In the genomic region with DNA sequence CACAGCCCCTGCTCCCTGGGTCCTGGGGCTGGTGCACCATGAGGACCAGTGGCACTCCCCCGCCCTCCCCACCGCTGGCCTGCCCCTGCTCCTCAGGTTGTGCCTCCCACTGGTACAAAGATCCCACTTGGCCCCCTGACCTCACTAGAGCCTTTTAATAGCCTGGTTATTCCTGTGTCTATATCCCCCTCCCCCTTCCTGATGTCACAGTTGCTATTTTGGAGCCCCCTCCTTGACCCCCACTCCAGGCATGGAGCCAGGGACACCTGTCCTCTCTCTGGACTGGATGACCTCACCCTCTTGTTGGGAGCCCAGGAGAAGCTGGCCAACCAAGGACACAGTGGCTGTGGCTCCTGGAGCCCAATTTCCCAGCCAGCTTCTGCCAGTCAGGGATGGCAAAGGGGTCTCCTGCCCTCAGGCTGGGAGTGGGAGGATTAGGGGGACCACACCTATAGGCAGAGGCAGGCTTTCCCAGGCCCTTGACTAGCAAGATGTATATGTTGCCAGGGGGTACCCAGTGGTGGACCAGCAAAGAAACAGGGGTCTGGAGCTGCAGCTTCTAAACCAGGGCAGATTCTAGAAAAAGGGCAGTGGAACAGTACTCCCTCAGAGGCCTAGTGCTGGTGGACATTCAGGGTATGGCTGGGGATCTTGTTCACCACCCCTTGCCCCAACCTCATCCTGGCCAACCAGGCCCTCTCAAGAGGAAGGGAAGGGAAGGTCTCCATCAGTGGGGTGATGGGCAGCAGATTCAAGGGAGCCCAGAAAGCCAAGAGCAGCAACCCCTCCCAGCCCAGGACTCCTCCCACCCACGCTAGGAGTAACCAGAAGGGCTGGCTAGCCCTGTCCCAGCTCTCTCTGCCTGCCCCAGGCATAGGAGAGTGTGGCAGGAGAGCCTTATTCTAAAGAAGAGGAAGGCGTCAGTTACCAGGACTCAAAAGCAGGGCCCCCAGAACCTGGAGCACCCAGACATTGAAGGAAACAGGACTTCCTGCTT, we compare ENCODE assay signal across 1 cellular context.
TF ChIP-seq lines count a peak whose summit lies in the region.

No MANE protein-coding gene starts in this region.

TF ChIP-seq in HepG2, 621 proteins besides CTCF, POLR2A, EP300 and RAD21 (continued from another document):
- TF ChIP-seq PATZ1 (CRISPR knock-in tag; IDR thresholded peaks at IDR 0.05): peak; percentile 81
- TF ChIP-seq, protein P1, sequence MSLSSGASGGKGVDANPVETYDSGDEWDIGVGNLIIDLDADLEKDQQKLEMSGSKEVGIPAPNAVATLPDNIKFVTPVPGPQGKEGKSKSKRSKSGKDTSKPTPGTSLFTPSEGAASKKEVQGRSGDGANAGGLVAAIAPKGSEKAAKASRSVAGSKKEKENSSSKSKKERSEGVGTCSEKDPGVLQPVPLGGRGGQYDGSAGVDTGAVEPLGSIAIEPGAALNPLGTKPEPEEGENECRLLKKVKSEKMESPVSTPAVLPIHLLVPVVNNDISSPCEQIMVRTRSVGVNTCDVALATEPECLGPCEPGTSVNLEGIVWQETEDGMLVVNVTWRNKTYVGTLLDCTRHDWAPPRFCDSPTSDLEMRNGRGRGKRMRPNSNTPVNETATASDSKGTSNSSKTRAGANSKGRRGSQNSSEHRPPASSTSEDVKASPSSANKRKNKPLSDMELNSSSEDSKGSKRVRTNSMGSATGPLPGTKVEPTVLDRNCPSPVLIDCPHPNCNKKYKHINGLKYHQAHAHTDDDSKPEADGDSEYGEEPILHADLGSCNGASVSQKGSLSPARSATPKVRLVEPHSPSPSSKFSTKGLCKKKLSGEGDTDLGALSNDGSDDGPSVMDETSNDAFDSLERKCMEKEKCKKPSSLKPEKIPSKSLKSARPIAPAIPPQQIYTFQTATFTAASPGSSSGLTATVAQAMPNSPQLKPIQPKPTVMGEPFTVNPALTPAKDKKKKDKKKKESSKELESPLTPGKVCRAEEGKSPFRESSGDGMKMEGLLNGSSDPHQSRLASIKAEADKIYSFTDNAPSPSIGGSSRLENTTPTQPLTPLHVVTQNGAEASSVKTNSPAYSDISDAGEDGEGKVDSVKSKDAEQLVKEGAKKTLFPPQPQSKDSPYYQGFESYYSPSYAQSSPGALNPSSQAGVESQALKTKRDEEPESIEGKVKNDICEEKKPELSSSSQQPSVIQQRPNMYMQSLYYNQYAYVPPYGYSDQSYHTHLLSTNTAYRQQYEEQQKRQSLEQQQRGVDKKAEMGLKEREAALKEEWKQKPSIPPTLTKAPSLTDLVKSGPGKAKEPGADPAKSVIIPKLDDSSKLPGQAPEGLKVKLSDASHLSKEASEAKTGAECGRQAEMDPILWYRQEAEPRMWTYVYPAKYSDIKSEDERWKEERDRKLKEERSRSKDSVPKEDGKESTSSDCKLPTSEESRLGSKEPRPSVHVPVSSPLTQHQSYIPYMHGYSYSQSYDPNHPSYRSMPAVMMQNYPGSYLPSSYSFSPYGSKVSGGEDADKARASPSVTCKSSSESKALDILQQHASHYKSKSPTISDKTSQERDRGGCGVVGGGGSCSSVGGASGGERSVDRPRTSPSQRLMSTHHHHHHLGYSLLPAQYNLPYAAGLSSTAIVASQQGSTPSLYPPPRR (CRISPR knock-in tag; IDR thresholded peaks at IDR 0.05; ENCODE audit: borderline replicate concordance): peak; percentile 53; the same call in 1 of the 2 replicates
- no peak for TF ChIP-seq THAP7 (CRISPR knock-in tag; IDR thresholded peaks at IDR 0.05)
- TF ChIP-seq ZNF704 (CRISPR knock-in tag; IDR thresholded peaks at IDR 0.05; ENCODE audit: borderline replicate concordance): 0 out of 2 replicates have a peak, but pooled peaks have one; percentile 57
- TF ChIP-seq, protein P2, sequence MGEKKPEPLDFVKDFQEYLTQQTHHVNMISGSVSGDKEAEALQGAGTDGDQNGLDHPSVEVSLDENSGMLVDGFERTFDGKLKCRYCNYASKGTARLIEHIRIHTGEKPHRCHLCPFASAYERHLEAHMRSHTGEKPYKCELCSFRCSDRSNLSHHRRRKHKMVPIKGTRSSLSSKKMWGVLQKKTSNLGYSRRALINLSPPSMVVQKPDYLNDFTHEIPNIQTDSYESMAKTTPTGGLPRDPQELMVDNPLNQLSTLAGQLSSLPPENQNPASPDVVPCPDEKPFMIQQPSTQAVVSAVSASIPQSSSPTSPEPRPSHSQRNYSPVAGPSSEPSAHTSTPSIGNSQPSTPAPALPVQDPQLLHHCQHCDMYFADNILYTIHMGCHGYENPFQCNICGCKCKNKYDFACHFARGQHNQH (CRISPR knock-in tag; IDR thresholded peaks at IDR 0.05): no peak
- TF ChIP-seq NR2F6 (IDR thresholded peaks at IDR 0.05): no peak; the same call in 1 of the 2 replicates
- TF ChIP-seq NR2F6 (CRISPR knock-in tag; IDR thresholded peaks at IDR 0.05): peak; percentile 3; the same call in 1 of the 2 replicates
- TF ChIP-seq RFX5 (IDR thresholded peaks at IDR 0.05; ENCODE audit: low read depth, low read length): no peak
- 0 out of 2 replicates have a peak, but pooled peaks have one; percentile 10 for TF ChIP-seq ZNF776 (CRISPR knock-in tag; IDR thresholded peaks at IDR 0.05)
- no peak for TF ChIP-seq NR3C1 (CRISPR knock-in tag; IDR thresholded peaks at IDR 0.05)
- TF ChIP-seq ZNF883 (CRISPR knock-in tag; IDR thresholded peaks at IDR 0.05; ENCODE audit: not compliant biosample characterization): peak; percentile 32
- TF ChIP-seq TFAP4 (IDR thresholded peaks at IDR 0.05; ENCODE audit: borderline replicate concordance, low read depth): peak; percentile 13; the same call in 1 of the 2 replicates
- TF ChIP-seq, protein P3, sequence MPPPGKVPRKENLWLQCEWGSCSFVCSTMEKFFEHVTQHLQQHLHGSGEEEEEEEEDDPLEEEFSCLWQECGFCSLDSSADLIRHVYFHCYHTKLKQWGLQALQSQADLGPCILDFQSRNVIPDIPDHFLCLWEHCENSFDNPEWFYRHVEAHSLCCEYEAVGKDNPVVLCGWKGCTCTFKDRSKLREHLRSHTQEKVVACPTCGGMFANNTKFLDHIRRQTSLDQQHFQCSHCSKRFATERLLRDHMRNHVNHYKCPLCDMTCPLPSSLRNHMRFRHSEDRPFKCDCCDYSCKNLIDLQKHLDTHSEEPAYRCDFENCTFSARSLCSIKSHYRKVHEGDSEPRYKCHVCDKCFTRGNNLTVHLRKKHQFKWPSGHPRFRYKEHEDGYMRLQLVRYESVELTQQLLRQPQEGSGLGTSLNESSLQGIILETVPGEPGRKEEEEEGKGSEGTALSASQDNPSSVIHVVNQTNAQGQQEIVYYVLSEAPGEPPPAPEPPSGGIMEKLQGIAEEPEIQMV (CRISPR knock-in tag; IDR thresholded peaks at IDR 0.05; ENCODE audit: low read depth): no peak
- TF ChIP-seq, protein P4, sequence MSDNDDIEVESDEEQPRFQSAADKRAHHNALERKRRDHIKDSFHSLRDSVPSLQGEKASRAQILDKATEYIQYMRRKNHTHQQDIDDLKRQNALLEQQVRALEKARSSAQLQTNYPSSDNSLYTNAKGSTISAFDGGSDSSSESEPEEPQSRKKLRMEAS (IDR thresholded peaks at IDR 0.05): peak; percentile 16; the same call in 1 of the 2 replicates
- TF ChIP-seq, protein P5, sequence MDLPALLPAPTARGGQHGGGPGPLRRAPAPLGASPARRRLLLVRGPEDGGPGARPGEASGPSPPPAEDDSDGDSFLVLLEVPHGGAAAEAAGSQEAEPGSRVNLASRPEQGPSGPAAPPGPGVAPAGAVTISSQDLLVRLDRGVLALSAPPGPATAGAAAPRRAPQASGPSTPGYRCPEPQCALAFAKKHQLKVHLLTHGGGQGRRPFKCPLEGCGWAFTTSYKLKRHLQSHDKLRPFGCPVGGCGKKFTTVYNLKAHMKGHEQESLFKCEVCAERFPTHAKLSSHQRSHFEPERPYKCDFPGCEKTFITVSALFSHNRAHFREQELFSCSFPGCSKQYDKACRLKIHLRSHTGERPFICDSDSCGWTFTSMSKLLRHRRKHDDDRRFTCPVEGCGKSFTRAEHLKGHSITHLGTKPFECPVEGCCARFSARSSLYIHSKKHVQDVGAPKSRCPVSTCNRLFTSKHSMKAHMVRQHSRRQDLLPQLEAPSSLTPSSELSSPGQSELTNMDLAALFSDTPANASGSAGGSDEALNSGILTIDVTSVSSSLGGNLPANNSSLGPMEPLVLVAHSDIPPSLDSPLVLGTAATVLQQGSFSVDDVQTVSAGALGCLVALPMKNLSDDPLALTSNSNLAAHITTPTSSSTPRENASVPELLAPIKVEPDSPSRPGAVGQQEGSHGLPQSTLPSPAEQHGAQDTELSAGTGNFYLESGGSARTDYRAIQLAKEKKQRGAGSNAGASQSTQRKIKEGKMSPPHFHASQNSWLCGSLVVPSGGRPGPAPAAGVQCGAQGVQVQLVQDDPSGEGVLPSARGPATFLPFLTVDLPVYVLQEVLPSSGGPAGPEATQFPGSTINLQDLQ (CRISPR knock-in tag; IDR thresholded peaks at IDR 0.05): 0 out of 2 replicates have a peak, but pooled peaks have one; percentile 19
